10 cellular contexts compared by ENCODE assay signal in the genomic region with DNA sequence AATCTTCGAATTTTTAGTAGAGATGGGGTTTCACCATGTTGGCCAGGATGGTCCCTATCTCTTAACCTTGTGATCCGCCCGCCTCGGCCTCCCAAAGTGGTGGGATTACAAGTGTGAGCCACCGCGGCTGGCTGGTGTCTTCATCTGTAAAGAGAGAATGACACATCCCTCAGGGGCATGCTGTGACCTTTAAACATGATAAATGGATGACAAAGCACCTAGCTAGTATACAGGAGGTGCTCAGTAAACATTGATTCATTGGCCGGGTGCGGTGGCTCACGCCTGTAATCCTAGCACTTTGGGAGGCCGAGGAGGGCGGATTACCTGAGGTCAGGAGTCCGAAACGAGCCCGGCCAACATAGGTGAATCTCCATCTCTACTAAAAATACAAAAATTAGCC. TPM values are rescaled to one million over a fixed set of nuclear protein-coding genes. Genes with fewer than 3 reads are reported as not detected.
"Had no signal": no experiment of that assay in that cellular context is flagged by ENCODE, and none has a peak within 500 bp of the region (broad histone marks: within the 10 kb centered on the region; RNA-seq: fewer than 3 reads in every experiment).

No MANE protein-coding gene starts in this region.

RNA-seq across cellular contexts. Expression of gene NHERF4, which starts 6.0 kb away (rescaled TPM):
- total RNA-seq: HT1080, LHCN-M2, MCF 10A, OCI-LY7, PC-9, Right ventricle myocardium inferior, RPMI7951, SJCRH30 had no signal
- polyA plus RNA-seq: IgD-negative memory B cell had no signal

RNA-seq across cellular contexts. Expression of gene ABCG4, which starts 42.4 kb away (rescaled TPM):
- total RNA-seq: HT1080, MCF 10A, OCI-LY7, Peyer's patch had no signal
- polyA plus RNA-seq: IgD-negative memory B cell had no signal
